1 cellular context compared by ENCODE assay signal in the genomic region with DNA sequence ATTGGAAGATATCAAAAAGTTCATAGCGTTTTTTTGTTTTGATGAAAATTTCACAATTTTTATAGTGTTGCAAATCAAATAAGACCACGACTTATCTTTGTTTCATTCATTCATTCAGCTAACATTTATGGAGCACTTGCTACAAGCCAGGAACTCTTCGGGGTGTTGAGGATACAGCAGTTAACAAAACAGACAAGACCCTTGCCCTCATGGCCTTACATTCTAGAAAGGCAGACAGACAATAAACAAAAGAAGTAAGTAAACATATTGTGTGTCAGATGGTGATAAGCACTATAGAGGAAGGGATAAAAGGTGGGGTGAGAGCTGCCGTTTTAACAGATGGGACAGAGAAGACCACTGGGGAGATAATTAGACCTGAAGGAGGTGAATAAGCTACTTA.
TF ChIP-seq lines count a peak whose summit lies in the region.

No MANE protein-coding gene starts in this region.

TF ChIP-seq in HepG2, 621 proteins besides CTCF, POLR2A, EP300 and RAD21 (continued from another document and continues in another):
- TF ChIP-seq, protein P1, sequence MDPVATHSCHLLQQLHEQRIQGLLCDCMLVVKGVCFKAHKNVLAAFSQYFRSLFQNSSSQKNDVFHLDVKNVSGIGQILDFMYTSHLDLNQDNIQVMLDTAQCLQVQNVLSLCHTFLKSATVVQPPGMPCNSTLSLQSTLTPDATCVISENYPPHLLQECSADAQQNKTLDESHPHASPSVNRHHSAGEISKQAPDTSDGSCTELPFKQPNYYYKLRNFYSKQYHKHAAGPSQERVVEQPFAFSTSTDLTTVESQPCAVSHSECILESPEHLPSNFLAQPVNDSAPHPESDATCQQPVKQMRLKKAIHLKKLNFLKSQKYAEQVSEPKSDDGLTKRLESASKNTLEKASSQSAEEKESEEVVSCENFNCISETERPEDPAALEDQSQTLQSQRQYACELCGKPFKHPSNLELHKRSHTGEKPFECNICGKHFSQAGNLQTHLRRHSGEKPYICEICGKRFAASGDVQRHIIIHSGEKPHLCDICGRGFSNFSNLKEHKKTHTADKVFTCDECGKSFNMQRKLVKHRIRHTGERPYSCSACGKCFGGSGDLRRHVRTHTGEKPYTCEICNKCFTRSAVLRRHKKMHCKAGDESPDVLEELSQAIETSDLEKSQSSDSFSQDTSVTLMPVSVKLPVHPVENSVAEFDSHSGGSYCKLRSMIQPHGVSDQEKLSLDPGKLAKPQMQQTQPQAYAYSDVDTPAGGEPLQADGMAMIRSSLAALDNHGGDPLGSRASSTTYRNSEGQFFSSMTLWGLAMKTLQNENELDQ (CRISPR knock-in tag; IDR thresholded peaks at IDR 0.05; ENCODE audit: borderline replicate concordance) = no peak
- TF ChIP-seq FLYWCH1 (CRISPR knock-in tag; IDR thresholded peaks at IDR 0.05) = no peak
- TF ChIP-seq ISL2 (CRISPR knock-in tag; IDR thresholded peaks at IDR 0.05) = peak; percentile 79
- no peak for TF ChIP-seq ZNF781 (CRISPR knock-in tag; IDR thresholded peaks at IDR 0.05; ENCODE audit: borderline replicate concordance, not compliant biosample characterization)
- TF ChIP-seq PCBP1 (IDR thresholded peaks at IDR 0.05; ENCODE audit: borderline replicate concordance, low read depth, low read length) = no peak
- TF ChIP-seq RAD51 (IDR thresholded peaks at IDR 0.05; ENCODE audit: borderline replicate concordance) = no peak
- TF ChIP-seq HHEX (CRISPR knock-in tag; IDR thresholded peaks at IDR 0.05) = no peak
- TF ChIP-seq ZNF331 (CRISPR knock-in tag; IDR thresholded peaks at IDR 0.05) = peak; percentile 31; the same call in 1 of the 2 replicates
- no peak for TF ChIP-seq PHB2 (IDR thresholded peaks at IDR 0.05; ENCODE audit: partially characterized antibody)
- TF ChIP-seq ZNF451 (CRISPR knock-in tag; IDR thresholded peaks at IDR 0.05) = no peak
- peak; percentile 79 for TF ChIP-seq GATAD2A (CRISPR knock-in tag; IDR thresholded peaks at IDR 0.05)
- TF ChIP-seq ATRX (CRISPR knock-in tag; IDR thresholded peaks at IDR 0.05; ENCODE audit: borderline replicate concordance) = no peak
- TF ChIP-seq RXRB (CRISPR knock-in tag; IDR thresholded peaks at IDR 0.05; ENCODE audit: borderline replicate concordance) = peak; percentile 91
- TF ChIP-seq KDM5A (IDR thresholded peaks at IDR 0.05; ENCODE audit: borderline replicate concordance, low read length) = no peak
- no peak for TF ChIP-seq MEIS2 (CRISPR knock-in tag; IDR thresholded peaks at IDR 0.05)
- TF ChIP-seq, protein P2, sequence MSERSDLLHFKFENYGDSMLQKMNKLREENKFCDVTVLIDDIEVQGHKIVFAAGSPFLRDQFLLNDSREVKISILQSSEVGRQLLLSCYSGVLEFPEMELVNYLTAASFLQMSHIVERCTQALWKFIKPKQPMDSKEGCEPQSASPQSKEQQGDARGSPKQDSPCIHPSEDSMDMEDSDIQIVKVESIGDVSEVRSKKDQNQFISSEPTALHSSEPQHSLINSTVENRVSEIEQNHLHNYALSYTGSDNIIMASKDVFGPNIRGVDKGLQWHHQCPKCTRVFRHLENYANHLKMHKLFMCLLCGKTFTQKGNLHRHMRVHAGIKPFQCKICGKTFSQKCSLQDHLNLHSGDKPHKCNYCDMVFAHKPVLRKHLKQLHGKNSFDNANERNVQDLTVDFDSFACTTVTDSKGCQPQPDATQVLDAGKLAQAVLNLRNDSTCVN (CRISPR knock-in tag; IDR thresholded peaks at IDR 0.05; ENCODE audit: borderline replicate concordance) = no peak
- no peak for TF ChIP-seq ZNF230 (CRISPR knock-in tag; IDR thresholded peaks at IDR 0.05)
- no peak for TF ChIP-seq ZNF329 (CRISPR knock-in tag; IDR thresholded peaks at IDR 0.05; ENCODE audit: low read depth)
- no peak for TF ChIP-seq ZFYVE20 (CRISPR knock-in tag; IDR thresholded peaks at IDR 0.05; ENCODE audit: borderline replicate concordance, low read depth)
- TF ChIP-seq SIN3B (IDR thresholded peaks at IDR 0.05; ENCODE audit: low read length) = no peak
- no peak for TF ChIP-seq ERF (CRISPR knock-in tag; IDR thresholded peaks at IDR 0.05)
- TF ChIP-seq, protein P3, sequence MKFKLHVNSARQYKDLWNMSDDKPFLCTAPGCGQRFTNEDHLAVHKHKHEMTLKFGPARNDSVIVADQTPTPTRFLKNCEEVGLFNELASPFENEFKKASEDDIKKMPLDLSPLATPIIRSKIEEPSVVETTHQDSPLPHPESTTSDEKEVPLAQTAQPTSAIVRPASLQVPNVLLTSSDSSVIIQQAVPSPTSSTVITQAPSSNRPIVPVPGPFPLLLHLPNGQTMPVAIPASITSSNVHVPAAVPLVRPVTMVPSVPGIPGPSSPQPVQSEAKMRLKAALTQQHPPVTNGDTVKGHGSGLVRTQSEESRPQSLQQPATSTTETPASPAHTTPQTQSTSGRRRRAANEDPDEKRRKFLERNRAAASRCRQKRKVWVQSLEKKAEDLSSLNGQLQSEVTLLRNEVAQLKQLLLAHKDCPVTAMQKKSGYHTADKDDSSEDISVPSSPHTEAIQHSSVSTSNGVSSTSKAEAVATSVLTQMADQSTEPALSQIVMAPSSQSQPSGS (CRISPR knock-in tag; IDR thresholded peaks at IDR 0.05) = no peak
- no peak for TF ChIP-seq ZNF207 (IDR thresholded peaks at IDR 0.05; ENCODE audit: borderline replicate concordance)
- TF ChIP-seq, protein P4, sequence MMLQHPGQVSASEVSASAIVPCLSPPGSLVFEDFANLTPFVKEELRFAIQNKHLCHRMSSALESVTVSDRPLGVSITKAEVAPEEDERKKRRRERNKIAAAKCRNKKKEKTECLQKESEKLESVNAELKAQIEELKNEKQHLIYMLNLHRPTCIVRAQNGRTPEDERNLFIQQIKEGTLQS (CRISPR knock-in tag; IDR thresholded peaks at IDR 0.05) = no peak
- no peak; the same call in 1 of the 2 replicates for TF ChIP-seq NFIC (IDR thresholded peaks at IDR 0.05; ENCODE audit: low read length)
- TF ChIP-seq MED1 (CRISPR knock-in tag; IDR thresholded peaks at IDR 0.05) = 0 out of 2 replicates have a peak, but pooled peaks have one; percentile 25
- TF ChIP-seq RFXAP (CRISPR knock-in tag; IDR thresholded peaks at IDR 0.05; ENCODE audit: borderline replicate concordance) = no peak
- TF ChIP-seq FOXM1 (CRISPR knock-in tag; IDR thresholded peaks at IDR 0.05) = no peak
- TF ChIP-seq ZNF136 (CRISPR knock-in tag; IDR thresholded peaks at IDR 0.05; ENCODE audit: low read depth) = no peak
- TF ChIP-seq, protein P5, sequence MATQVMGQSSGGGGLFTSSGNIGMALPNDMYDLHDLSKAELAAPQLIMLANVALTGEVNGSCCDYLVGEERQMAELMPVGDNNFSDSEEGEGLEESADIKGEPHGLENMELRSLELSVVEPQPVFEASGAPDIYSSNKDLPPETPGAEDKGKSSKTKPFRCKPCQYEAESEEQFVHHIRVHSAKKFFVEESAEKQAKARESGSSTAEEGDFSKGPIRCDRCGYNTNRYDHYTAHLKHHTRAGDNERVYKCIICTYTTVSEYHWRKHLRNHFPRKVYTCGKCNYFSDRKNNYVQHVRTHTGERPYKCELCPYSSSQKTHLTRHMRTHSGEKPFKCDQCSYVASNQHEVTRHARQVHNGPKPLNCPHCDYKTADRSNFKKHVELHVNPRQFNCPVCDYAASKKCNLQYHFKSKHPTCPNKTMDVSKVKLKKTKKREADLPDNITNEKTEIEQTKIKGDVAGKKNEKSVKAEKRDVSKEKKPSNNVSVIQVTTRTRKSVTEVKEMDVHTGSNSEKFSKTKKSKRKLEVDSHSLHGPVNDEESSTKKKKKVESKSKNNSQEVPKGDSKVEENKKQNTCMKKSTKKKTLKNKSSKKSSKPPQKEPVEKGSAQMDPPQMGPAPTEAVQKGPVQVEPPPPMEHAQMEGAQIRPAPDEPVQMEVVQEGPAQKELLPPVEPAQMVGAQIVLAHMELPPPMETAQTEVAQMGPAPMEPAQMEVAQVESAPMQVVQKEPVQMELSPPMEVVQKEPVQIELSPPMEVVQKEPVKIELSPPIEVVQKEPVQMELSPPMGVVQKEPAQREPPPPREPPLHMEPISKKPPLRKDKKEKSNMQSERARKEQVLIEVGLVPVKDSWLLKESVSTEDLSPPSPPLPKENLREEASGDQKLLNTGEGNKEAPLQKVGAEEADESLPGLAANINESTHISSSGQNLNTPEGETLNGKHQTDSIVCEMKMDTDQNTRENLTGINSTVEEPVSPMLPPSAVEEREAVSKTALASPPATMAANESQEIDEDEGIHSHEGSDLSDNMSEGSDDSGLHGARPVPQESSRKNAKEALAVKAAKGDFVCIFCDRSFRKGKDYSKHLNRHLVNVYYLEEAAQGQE (IDR thresholded peaks at IDR 0.05; ENCODE audit: borderline replicate concordance in 1 of 2, low read depth in 1 of 2, low read length in 2 of 2) = no peak
- TF ChIP-seq NFYB (CRISPR knock-in tag; IDR thresholded peaks at IDR 0.05) = no peak
- TF ChIP-seq, protein P6, sequence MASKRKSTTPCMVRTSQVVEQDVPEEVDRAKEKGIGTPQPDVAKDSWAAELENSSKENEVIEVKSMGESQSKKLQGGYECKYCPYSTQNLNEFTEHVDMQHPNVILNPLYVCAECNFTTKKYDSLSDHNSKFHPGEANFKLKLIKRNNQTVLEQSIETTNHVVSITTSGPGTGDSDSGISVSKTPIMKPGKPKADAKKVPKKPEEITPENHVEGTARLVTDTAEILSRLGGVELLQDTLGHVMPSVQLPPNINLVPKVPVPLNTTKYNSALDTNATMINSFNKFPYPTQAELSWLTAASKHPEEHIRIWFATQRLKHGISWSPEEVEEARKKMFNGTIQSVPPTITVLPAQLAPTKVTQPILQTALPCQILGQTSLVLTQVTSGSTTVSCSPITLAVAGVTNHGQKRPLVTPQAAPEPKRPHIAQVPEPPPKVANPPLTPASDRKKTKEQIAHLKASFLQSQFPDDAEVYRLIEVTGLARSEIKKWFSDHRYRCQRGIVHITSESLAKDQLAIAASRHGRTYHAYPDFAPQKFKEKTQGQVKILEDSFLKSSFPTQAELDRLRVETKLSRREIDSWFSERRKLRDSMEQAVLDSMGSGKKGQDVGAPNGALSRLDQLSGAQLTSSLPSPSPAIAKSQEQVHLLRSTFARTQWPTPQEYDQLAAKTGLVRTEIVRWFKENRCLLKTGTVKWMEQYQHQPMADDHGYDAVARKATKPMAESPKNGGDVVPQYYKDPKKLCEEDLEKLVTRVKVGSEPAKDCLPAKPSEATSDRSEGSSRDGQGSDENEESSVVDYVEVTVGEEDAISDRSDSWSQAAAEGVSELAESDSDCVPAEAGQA (IDR thresholded peaks at IDR 0.05; ENCODE audit: low read depth) = no peak
- TF ChIP-seq, protein P6 (CRISPR knock-in tag; IDR thresholded peaks at IDR 0.05; ENCODE audit: borderline replicate concordance) = no peak
- TF ChIP-seq ZIK1 (CRISPR knock-in tag; IDR thresholded peaks at IDR 0.05; ENCODE audit: borderline replicate concordance, low read depth) = no peak
- no peak for TF ChIP-seq NCOA5 (CRISPR knock-in tag; IDR thresholded peaks at IDR 0.05)
- no peak for TF ChIP-seq ZNF790 (CRISPR knock-in tag; IDR thresholded peaks at IDR 0.05; ENCODE audit: borderline replicate concordance)
- no peak for TF ChIP-seq ZNF224 (CRISPR knock-in tag; IDR thresholded peaks at IDR 0.05)
- TF ChIP-seq PHF20 (CRISPR knock-in tag; IDR thresholded peaks at IDR 0.05) = no peak
- no peak for TF ChIP-seq NFYC (CRISPR knock-in tag; IDR thresholded peaks at IDR 0.05)
- TF ChIP-seq ZNF572 (CRISPR knock-in tag; IDR thresholded peaks at IDR 0.05) = no peak
- TF ChIP-seq SIX4 (CRISPR knock-in tag; IDR thresholded peaks at IDR 0.05) = no peak
- TF ChIP-seq JUNB (CRISPR knock-in tag; IDR thresholded peaks at IDR 0.05; ENCODE audit: borderline replicate concordance) = no peak
- TF ChIP-seq XBP1 (CRISPR knock-in tag; IDR thresholded peaks at IDR 0.05) = no peak
- no peak for TF ChIP-seq ZNF564 (CRISPR knock-in tag; IDR thresholded peaks at IDR 0.05)
- TF ChIP-seq NAIF1 (CRISPR knock-in tag; IDR thresholded peaks at IDR 0.05; ENCODE audit: borderline replicate concordance) = no peak
- TF ChIP-seq NONO (IDR thresholded peaks at IDR 0.05) = no peak
- TF ChIP-seq NONO (CRISPR knock-in tag; conservative IDR thresholded peaks at IDR 0.05) = no peak
- TF ChIP-seq DNMT3B (CRISPR knock-in tag; conservative IDR thresholded peaks at IDR 0.05) = no peak
- TF ChIP-seq CEBPG (CRISPR knock-in tag; IDR thresholded peaks at IDR 0.05) = peak; percentile 32; the same call in 1 of the 2 replicates
- no peak for TF ChIP-seq CBX2 (IDR thresholded peaks at IDR 0.05; ENCODE audit: low read depth, low read length)
- TF ChIP-seq CBX2 (CRISPR knock-in tag; IDR thresholded peaks at IDR 0.05; ENCODE audit: low read depth) = no peak
- TF ChIP-seq, protein P7, sequence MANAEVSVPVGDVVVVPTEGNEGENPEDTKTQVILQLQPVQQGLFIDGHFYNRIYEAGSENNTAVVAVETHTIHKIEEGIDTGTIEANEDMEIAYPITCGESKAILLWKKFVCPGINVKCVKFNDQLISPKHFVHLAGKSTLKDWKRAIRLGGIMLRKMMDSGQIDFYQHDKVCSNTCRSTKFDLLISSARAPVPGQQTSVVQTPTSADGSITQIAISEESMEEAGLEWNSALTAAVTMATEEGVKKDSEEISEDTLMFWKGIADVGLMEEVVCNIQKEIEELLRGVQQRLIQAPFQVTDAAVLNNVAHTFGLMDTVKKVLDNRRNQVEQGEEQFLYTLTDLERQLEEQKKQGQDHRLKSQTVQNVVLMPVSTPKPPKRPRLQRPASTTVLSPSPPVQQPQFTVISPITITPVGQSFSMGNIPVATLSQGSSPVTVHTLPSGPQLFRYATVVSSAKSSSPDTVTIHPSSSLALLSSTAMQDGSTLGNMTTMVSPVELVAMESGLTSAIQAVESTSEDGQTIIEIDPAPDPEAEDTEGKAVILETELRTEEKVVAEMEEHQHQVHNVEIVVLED (CRISPR knock-in tag; IDR thresholded peaks at IDR 0.05; ENCODE audit: borderline replicate concordance) = no peak
- TF ChIP-seq LCORL (IDR thresholded peaks at IDR 0.05) = no peak
- TF ChIP-seq LCORL (CRISPR knock-in tag; IDR thresholded peaks at IDR 0.05) = no peak
- TF ChIP-seq NR2F6 (IDR thresholded peaks at IDR 0.05) = peak; percentile 60; the same call in 1 of the 2 replicates
- TF ChIP-seq NR2F6 (CRISPR knock-in tag; IDR thresholded peaks at IDR 0.05) = peak; percentile 80
- TF ChIP-seq TOPORS (CRISPR knock-in tag; IDR thresholded peaks at IDR 0.05) = no peak
- TF ChIP-seq BCL6 (CRISPR knock-in tag; IDR thresholded peaks at IDR 0.05) = peak; percentile 92
- no peak for TF ChIP-seq ZSCAN9 (CRISPR knock-in tag; IDR thresholded peaks at IDR 0.05; ENCODE audit: borderline replicate concordance)
